In genomic region chr2:25168256-25169072, GRCh38 we compare ENCODE assay signal across 9 cellular contexts. TPM values are rescaled to one million over a fixed set of nuclear protein-coding genes. Genes with fewer than 3 reads are reported as not detected.
A peak's percentile ranks its signal among the peaks of the same experiment; 100 is the strongest.
DNase-seq lines count a peak whose midpoint lies in the region; ATAC-seq and TF ChIP-seq lines count a peak whose summit lies in the region.
"Had no signal": no experiment of that assay in that cellular context is flagged by ENCODE, and none has a peak within 500 bp of the region (broad histone marks: within the 10 kb centered on the region; RNA-seq: fewer than 3 reads in every experiment).

TSS of gene POMC (minus strand) at chr2:25168580. CDS start at chr2:25164772, 3,808 bp downstream.

- H3K36me3 Mint-ChIP-seq in T-helper 1 cell treated with Interleukin-12 subunit alpha and Interleukin-12 subunit beta and Interleukin-4 antibody, amounts not matched to agents 30 μg/mL and 1 μg/mL, for 36 hours (ENCODE audit: low read depth), result no peaks in the 10 kb centered on the region
- no peaks in the 10 kb centered on the region for H3K36me3 Mint-ChIP-seq in chondrocyte (ENCODE audit: low read depth)
- H3K36me3 Mint-ChIP-seq in stimulated activated memory B cell treated with anti-CD40 and anti-IgM and Interleukin-4, amounts not matched to agents 10 μg/mL and 1 μg/mL and 100 μg/mL, for 72 hours, result no peaks in the 10 kb centered on the region

- H3K4me1 Mint-ChIP-seq in T-helper 1 cell treated with Interleukin-12 subunit alpha and Interleukin-12 subunit beta and Interleukin-4 antibody, amounts not matched to agents 30 μg/mL and 1 μg/mL, for 36 hours (ENCODE audit: low read depth), result peaks cover 17% of the 10 kb centered on the region
- H3K4me1 Mint-ChIP-seq in chondrocyte (ENCODE audit: low read depth), result no peaks in the 10 kb centered on the region
- H3K4me1 Mint-ChIP-seq in stimulated activated memory B cell treated with anti-CD40 and anti-IgM and Interleukin-4, amounts not matched to agents 10 μg/mL and 1 μg/mL and 100 μg/mL, for 72 hours, result peaks cover 44% of the 10 kb centered on the region

- no peak within 1 kb of the TSS for H3K27ac ChIP-seq in left lung

- peaks cover 82% of the 10 kb centered on the region for H3K27me3 Mint-ChIP-seq in T-helper 1 cell treated with Interleukin-12 subunit alpha and Interleukin-12 subunit beta and Interleukin-4 antibody, amounts not matched to agents 30 μg/mL and 1 μg/mL, for 36 hours (ENCODE audit: low read depth)
- H3K27me3 Mint-ChIP-seq in chondrocyte (ENCODE audit: low read depth), result peaks cover 61% of the 10 kb centered on the region
- peaks cover 50% of the 10 kb centered on the region for H3K27me3 Mint-ChIP-seq in stimulated activated memory B cell treated with anti-CD40 and anti-IgM and Interleukin-4, amounts not matched to agents 10 μg/mL and 1 μg/mL and 100 μg/mL, for 72 hours

- H3K9me3 ChIP-seq in left lung, result no peaks in the 10 kb centered on the region

- intact Hi-C loops in left lung (cut with DNase I), result no loop called here

- peaks cover 43 to 82% of the 10 kb centered on the region in 2 donors for H3K27me3 ChIP-seq in left lung

- H3K4me3 Mint-ChIP-seq in T-helper 1 cell treated with Interleukin-12 subunit alpha and Interleukin-12 subunit beta and Interleukin-4 antibody, amounts not matched to agents 30 μg/mL and 1 μg/mL, for 36 hours, result peak within 1 kb of the TSS; percentile 30
- peak within 1 kb of the TSS; percentile 60 for H3K4me3 Mint-ChIP-seq in chondrocyte (ENCODE audit: unreplicated experiment)
- H3K4me3 Mint-ChIP-seq in stimulated activated memory B cell treated with anti-CD40 and anti-IgM and Interleukin-4, amounts not matched to agents 10 μg/mL and 1 μg/mL and 100 μg/mL, for 72 hours, result peak within 1 kb of the TSS; percentile 80

- H3K27ac Mint-ChIP-seq in T-helper 1 cell treated with Interleukin-12 subunit alpha and Interleukin-12 subunit beta and Interleukin-4 antibody, amounts not matched to agents 30 μg/mL and 1 μg/mL, for 36 hours, result no peak within 1 kb of the TSS
- no peak within 1 kb of the TSS for H3K27ac Mint-ChIP-seq in chondrocyte (ENCODE audit: unreplicated experiment)
- H3K27ac Mint-ChIP-seq in stimulated activated memory B cell treated with anti-CD40 and anti-IgM and Interleukin-4, amounts not matched to agents 10 μg/mL and 1 μg/mL and 100 μg/mL, for 72 hours, result peak within 1 kb of the TSS; percentile 61

- peak; percentile 1 to 30 for DNase-seq in NCI-H2081 (lab: John Stamatoyannopoulos, UW)
- no peak for DNase-seq in NCI-H2081 treated with DMSO at 0.1 percent for 48 hours (lab: John Stamatoyannopoulos, UW)
- DNase-seq in chondrocyte (ENCODE audit: low spot score), result no peak
- DNase-seq in left lung, result no peak
- DNase-seq in medulla oblongata (ENCODE audit: extremely low spot score), result no peak
- DNase-seq: DND-41 had no signal

- no peaks in the 10 kb centered on the region for H3K36me3 ChIP-seq in left lung

- TF ChIP-seq CTCF in chondrocyte (IDR thresholded peaks at IDR 0.05) (no peak), left lung (IDR thresholded peaks at IDR 0.05) (no peak)

- no peaks in the 10 kb centered on the region for H3K9me3 Mint-ChIP-seq in T-helper 1 cell treated with Interleukin-12 subunit alpha and Interleukin-12 subunit beta and Interleukin-4 antibody, amounts not matched to agents 30 μg/mL and 1 μg/mL, for 36 hours
- H3K9me3 Mint-ChIP-seq in chondrocyte (ENCODE audit: low read depth), result peaks cover 2% of the 10 kb centered on the region
- H3K9me3 Mint-ChIP-seq in stimulated activated memory B cell treated with anti-CD40 and anti-IgM and Interleukin-4, amounts not matched to agents 10 μg/mL and 1 μg/mL and 100 μg/mL, for 72 hours, result no peaks in the 10 kb centered on the region

- H3K4me1 ChIP-seq in left lung, result peaks cover 8 to 18% of the 10 kb centered on the region in 2 donors

- ATAC-seq in left lung (peak; percentile 83), GM19351 (IDR thresholded peaks at IDR 0.05; ENCODE audit: unreplicated experiment) (no peak)
- ATAC-seq in stimulated activated memory B cell treated with anti-CD40 and anti-IgM and Interleukin-4, amounts not matched to agents 10 μg/mL and 1 μg/mL and 100 μg/mL, for 72 hours, result peak; percentile 59

- H3K4me3 ChIP-seq in left lung, result peak within 1 kb of the TSS; percentile 27 to 32

RNA-seq across cellular contexts. Expression of gene POMC, which starts in this region (rescaled TPM):
- total RNA-seq in chondrocyte (not detected in 3 replicates), left lung (1 to 10 TPM; 1.5 to 3.7 TPM)

Comparison
In these comparisons a context has a peak if more than half of its experiments do, and no peak if none do; other contexts are left out.
1. DNase-seq: peak in NCI-H2081 (2 of 2); none in NCI-H2081 treated with DMSO at 0.1 percent for 48 hours (single experiment), chondrocyte (single experiment), left lung (0 of 2) and medulla oblongata (single experiment).
2. H3K4me3 Mint-ChIP-seq: peak in every context shown above with its lines; median percentile 80 in stimulated activated memory B cell treated with anti-CD40 and anti-IgM and Interleukin-4, amounts not matched to agents 10 μg/mL and 1 μg/mL and 100 μg/mL, for 72 hours; 60 in chondrocyte; 30 in T-helper 1 cell treated with Interleukin-12 subunit alpha and Interleukin-12 subunit beta and Interleukin-4 antibody, amounts not matched to agents 30 μg/mL and 1 μg/mL, for 36 hours.